In the genomic region with DNA sequence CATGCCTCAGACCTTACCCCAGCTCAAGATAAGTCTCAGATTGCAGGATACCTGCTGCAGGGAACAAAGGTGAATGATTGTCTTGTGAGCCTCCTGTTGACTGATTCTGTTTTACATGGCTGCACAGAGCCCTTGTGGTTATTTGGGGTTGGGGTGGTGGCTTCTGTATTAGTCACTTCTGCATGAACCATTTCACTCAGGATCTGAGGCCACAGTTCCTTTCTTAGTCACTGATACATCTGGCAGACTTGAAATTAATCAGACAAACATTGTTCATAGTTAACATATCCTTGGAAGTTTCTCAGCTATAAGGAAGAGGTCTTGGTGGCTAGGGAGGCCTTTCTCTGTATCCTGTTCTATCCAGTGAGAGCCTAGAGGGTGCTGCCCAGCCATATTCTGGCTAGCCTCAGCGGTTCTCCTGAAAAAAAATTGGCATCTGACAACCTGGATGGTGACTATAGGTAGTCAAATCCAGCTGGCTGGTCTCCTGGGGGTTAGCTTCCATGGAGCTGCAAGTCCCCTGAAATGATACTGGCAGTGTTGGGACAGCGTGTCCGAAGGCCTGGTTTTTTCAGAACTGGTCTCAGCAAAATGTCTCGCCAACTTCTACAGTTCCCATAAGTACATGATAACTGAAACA, we compare ENCODE assay signal across 8 cellular contexts. TPM values are rescaled to one million over a fixed set of nuclear protein-coding genes. Genes with fewer than 3 reads are reported as not detected.
DNase-seq lines count a peak whose midpoint lies in the region; ATAC-seq, FAIRE-seq and TF ChIP-seq lines count a peak whose summit lies in the region.

No MANE protein-coding gene starts in this region.

- peak; percentile 95 for FAIRE-seq in RCC 7860 (lab: Jason Lieb, UNC)

- peaks cover 37% of the 10 kb centered on the region for H3K4me1 Mint-ChIP-seq in HFFc6 (ENCODE audit: low read depth)

- intact Hi-C loops in thyroid gland (cut with DNase I): no loop called here

- H3K27ac Mint-ChIP-seq in HFFc6: peak overlapping the region; percentile 84

- WGBS in thyroid gland, 2 donors: 96 to 98% methylated on average over 4 of the region's 4 CpGs

- H3K36me3 Mint-ChIP-seq in HFFc6 (ENCODE audit: low read depth): peaks cover 38% of the 10 kb centered on the region

- H3K4me3 ChIP-seq in thyroid gland (replicated peaks in 1 of 3): no peak overlapping the region

- no peaks in the 10 kb centered on the region for H3K27me3 ChIP-seq in thyroid gland

- TF ChIP-seq CTCF in HFFc6 (IDR thresholded peaks at IDR 0.05) (peak; percentile 5; the same call in 1 of the 2 replicates), thyroid gland (IDR thresholded peaks at IDR 0.05) (no peak)

- ATAC-seq in GM18520 (IDR thresholded peaks at IDR 0.05; ENCODE audit: unreplicated experiment): peak; percentile 89

- H3K9me3 ChIP-seq in thyroid gland: no peaks in the 10 kb centered on the region

- DNase-seq in HFFc6 (peak; percentile 82), RCC 7860 (ENCODE audit: low spot score) (peak; percentile 86), glomerular visceral epithelial cell (ENCODE audit: extremely low spot score) (peak; percentile 83), NCI-H2107 treated with DMSO at 0.1 percent for 48 hours (lab: John Stamatoyannopoulos, UW; ENCODE audit: unreplicated experiment) (no peak), DMS53 (lab: John Stamatoyannopoulos, UW) (no peak), thyroid gland (no peak), NCI-H82 (lab: John Stamatoyannopoulos, UW) (no peak)

- peak overlapping the region; percentile 24; the same call in 1 of the 2 replicates for H3K4me3 Mint-ChIP-seq in HFFc6

- H3K27ac ChIP-seq in thyroid gland: no peak overlapping the region

- H3K9me3 Mint-ChIP-seq in HFFc6: no peaks in the 10 kb centered on the region

- TF ChIP-seq POLR2A in thyroid gland (IDR thresholded peaks at IDR 0.05): no peak

- peaks cover 38 to 44% of the 10 kb centered on the region in 2 donors for H3K36me3 ChIP-seq in thyroid gland

- no peaks in the 10 kb centered on the region for H3K4me1 ChIP-seq in thyroid gland

- H3K27me3 Mint-ChIP-seq in HFFc6 (ENCODE audit: insufficient read depth): no peaks in the 10 kb centered on the region

RNA-seq across cellular contexts. Expression of a gene that starts 8.4 kb away (rescaled TPM):
- total RNA-seq in HFFc6 (2021; fragmentation: NEBNext Ultra II Directional; extraction: Animal tissue kit (Norgen Biotek cat#: 25700)): 100 to 1,000 TPM in 2 of 6 experiments, 10 to 100 TPM in 4; 40.5 to 105 (median 97.2) TPM
- 1 to 10 TPM in 3 of 4 donors, under 1 TPM in 1; 0.88 to 2.7 (median 1.6) TPM for total RNA-seq in thyroid gland

RNA-seq across cellular contexts. Expression of a gene that starts 29.0 kb away (rescaled TPM):
- total RNA-seq in HFFc6 (2021; fragmentation: NEBNext Ultra II Directional; extraction: Animal tissue kit (Norgen Biotek cat#: 25700)): 10 to 100 TPM; 70.5 to 80.9 (median 76.4) TPM
- 10 to 100 TPM; 24.1 to 51.1 (median 47.6) TPM for total RNA-seq in thyroid gland

RNA-seq across cellular contexts. Expression of a gene that starts 29.1 kb away (rescaled TPM):
- total RNA-seq in HFFc6 (2021; fragmentation: NEBNext Ultra II Directional; extraction: Animal tissue kit (Norgen Biotek cat#: 25700)): 10 to 100 TPM; 10.5 to 13.9 (median 12.2) TPM
- total RNA-seq in thyroid gland: 10 to 100 TPM; 10.8 to 17.2 (median 14.0) TPM

RNA-seq across cellular contexts. Expression of a gene that starts 42.8 kb away (rescaled TPM):
- total RNA-seq in HFFc6 (2021; fragmentation: NEBNext Ultra II Directional; extraction: Animal tissue kit (Norgen Biotek cat#: 25700)): not detected
- not detected for total RNA-seq in thyroid gland

Comparison
In these comparisons a context has a peak if more than half of its experiments do, and no peak if none do; other contexts are left out.
1. DNase-seq: peak in HFFc6 (single experiment), RCC 7860 (single experiment) and glomerular visceral epithelial cell (single experiment); none in NCI-H2107 treated with DMSO at 0.1 percent for 48 hours (single experiment), DMS53 (single experiment), thyroid gland (0 of 2) and NCI-H82 (single experiment).
2. RNA of a gene that starts 8.4 kb away (total RNA-seq): 40.5 to 105 TPM in HFFc6; 0.88 to 2.7 TPM in thyroid gland; every median in the first group is over 10 times any median in the second.